Comparison of ENCODE assay signal across 9 cellular contexts in genomic region chr6:158752613-158753012, GRCh38.
A peak's percentile ranks its signal among the peaks of the same experiment; 100 is the strongest.
DNase-seq lines count a peak whose midpoint lies in the region; ATAC-seq and TF ChIP-seq lines count a peak whose summit lies in the region.
"Had no signal": no experiment of that assay in that cellular context is flagged by ENCODE, and none has a peak within 500 bp of the region (broad histone marks: within the 10 kb centered on the region; RNA-seq: fewer than 3 reads in every experiment).

No MANE protein-coding gene starts in this region.

- peak; percentile 6 for TF ChIP-seq CTCF in fibroblast of mammary gland (conservative IDR thresholded peaks at IDR 0.05; ENCODE audit: control insufficient read depth, insufficient read depth, low read depth, low read length)

- no peak overlapping the region for H3K27ac Mint-ChIP-seq in stimulated activated effector memory CD8-positive, alpha-beta T cell treated with anti-CD3 and anti-CD28 coated beads, Interleukin-12 subunit alpha, Interleukin-12 subunit beta, amount 100 ng/mL, for 72 hours
- H3K27ac Mint-ChIP-seq: T-helper 1 cell treated with Interleukin-12 subunit alpha and Interleukin-12 subunit beta and Interleukin-4 antibody, amounts not matched to agents 30 μg/mL and 1 μg/mL, for 36 hours had no signal

- ATAC-seq in GM18868 (IDR thresholded peaks at IDR 0.05; ENCODE audit: unreplicated experiment) (peak; percentile 39), GM19452 (IDR thresholded peaks at IDR 0.05; ENCODE audit: unreplicated experiment) (no peak), HG03039 (IDR thresholded peaks at IDR 0.05; ENCODE audit: unreplicated experiment) (no peak)
- no peak for ATAC-seq in stimulated activated effector memory CD8-positive, alpha-beta T cell treated with anti-CD3 and anti-CD28 coated beads, Interleukin-12 subunit alpha, Interleukin-12 subunit beta, amount 100 ng/mL, for 72 hours

- no peaks in the 10 kb centered on the region for H3K4me1 Mint-ChIP-seq in stimulated activated effector memory CD8-positive, alpha-beta T cell treated with anti-CD3 and anti-CD28 coated beads, Interleukin-12 subunit alpha, Interleukin-12 subunit beta, amount 100 ng/mL, for 72 hours

- H3K4me3 Mint-ChIP-seq in stimulated activated effector memory CD8-positive, alpha-beta T cell treated with anti-CD3 and anti-CD28 coated beads, Interleukin-12 subunit alpha, Interleukin-12 subunit beta, amount 100 ng/mL, for 72 hours = no peak overlapping the region
- H3K4me3 Mint-ChIP-seq: T-helper 1 cell treated with Interleukin-12 subunit alpha and Interleukin-12 subunit beta and Interleukin-4 antibody, amounts not matched to agents 30 μg/mL and 1 μg/mL, for 36 hours had no signal

- no peaks in the 10 kb centered on the region for H3K9me3 Mint-ChIP-seq in stimulated activated effector memory CD8-positive, alpha-beta T cell treated with anti-CD3 and anti-CD28 coated beads, Interleukin-12 subunit alpha, Interleukin-12 subunit beta, amount 100 ng/mL, for 72 hours
- H3K9me3 Mint-ChIP-seq: T-helper 1 cell treated with Interleukin-12 subunit alpha and Interleukin-12 subunit beta and Interleukin-4 antibody, amounts not matched to agents 30 μg/mL and 1 μg/mL, for 36 hours had no signal

- H3K36me3 Mint-ChIP-seq in stimulated activated effector memory CD8-positive, alpha-beta T cell treated with anti-CD3 and anti-CD28 coated beads, Interleukin-12 subunit alpha, Interleukin-12 subunit beta, amount 100 ng/mL, for 72 hours = peaks cover 100% of the 10 kb centered on the region

- H3K4me3 ChIP-seq in fibroblast of mammary gland (ENCODE audit: control insufficient read depth, low read depth, low read length) = no peak overlapping the region

- DNase-seq in NCI-H69 (lab: John Stamatoyannopoulos, UW) = peak; percentile 95
- DNase-seq in fibroblast of mammary gland (ENCODE audit: low read depth) = peak; percentile 30
- peak; percentile 43 for DNase-seq in renal cortical epithelial cell (ENCODE audit: low read depth)
- no peak for DNase-seq in activated CD4-positive, alpha-beta T cell treated with anti-CD3 and anti-CD28 coated beads for 4 hours
- no peak for DNase-seq in stimulated activated effector memory CD8-positive, alpha-beta T cell treated with anti-CD3 and anti-CD28 coated beads, Interleukin-12 subunit alpha, Interleukin-12 subunit beta, amount 100 ng/mL, for 72 hours (ENCODE audit: low spot score in 2 of 2)

Comparison
In these comparisons a context has a peak if more than half of its experiments do, and no peak if none do; other contexts are left out.
1. DNase-seq: peak in NCI-H69 (single experiment), fibroblast of mammary gland (single experiment) and renal cortical epithelial cell (single experiment); none in activated CD4-positive, alpha-beta T cell treated with anti-CD3 and anti-CD28 coated beads for 4 hours (0 of 2) and stimulated activated effector memory CD8-positive, alpha-beta T cell treated with anti-CD3 and anti-CD28 coated beads, Interleukin-12 subunit alpha, Interleukin-12 subunit beta, amount 100 ng/mL, for 72 hours (0 of 2).